In the genomic region with DNA sequence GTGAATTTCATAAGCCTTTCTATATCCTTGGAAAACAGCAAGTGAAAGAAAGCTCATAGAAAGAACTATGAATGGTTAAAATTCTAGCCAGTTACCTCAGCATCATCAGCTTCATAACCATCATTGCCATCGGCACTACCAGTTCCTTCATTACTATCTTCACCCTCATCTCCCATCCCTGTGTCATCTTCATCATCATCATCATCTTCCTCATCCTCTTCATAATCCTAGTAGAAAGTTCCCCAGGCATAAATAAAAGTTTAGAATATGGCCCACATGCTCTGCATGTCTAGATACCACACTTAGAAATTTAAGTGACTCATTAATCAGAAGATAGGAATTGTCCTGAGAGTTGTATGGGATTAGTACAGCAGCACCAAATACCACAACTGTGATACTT, we compare ENCODE assay signal across 22 cellular contexts. TPM values are rescaled to one million over a fixed set of nuclear protein-coding genes. Genes with fewer than 3 reads are reported as not detected.
"Had no signal": no experiment of that assay in that cellular context is flagged by ENCODE, and none has a peak within 500 bp of the region (broad histone marks: within the 10 kb centered on the region; RNA-seq: fewer than 3 reads in every experiment).

No MANE protein-coding gene starts in this region.

- H3K27ac ChIP-seq: adrenal gland, gastrocnemius medialis, heart left ventricle, left lung, right atrium auricular region had no signal

- H3K27me3 Mint-ChIP-seq: activated CD4-positive, alpha-beta memory T cell treated with anti-CD3 and anti-CD28 coated beads for 36 hours; activated naive CD4-positive, alpha-beta T cell treated with anti-CD3 and anti-CD28 coated beads, Interleukin-2, amount 50 U/mL, for 24 hours; progenitor cell of endocrine pancreas had no signal

- H3K9me3 Mint-ChIP-seq: activated CD4-positive, alpha-beta memory T cell treated with anti-CD3 and anti-CD28 coated beads for 36 hours; activated naive CD4-positive, alpha-beta T cell treated with anti-CD3 and anti-CD28 coated beads, Interleukin-2, amount 50 U/mL, for 24 hours had no signal

- H3K27ac Mint-ChIP-seq: activated CD4-positive, alpha-beta memory T cell treated with anti-CD3 and anti-CD28 coated beads for 36 hours; progenitor cell of endocrine pancreas had no signal

- DNase-seq: activated CD4-positive, alpha-beta memory T cell treated with anti-CD3 and anti-CD28 coated beads for 36 hours; activated effector memory CD4-positive, alpha-beta T cell treated with anti-CD3 and anti-CD28 coated beads, Interleukin-2, amount 50 U/mL, for 16 hours; activated T-cell treated with anti-CD3 and anti-CD28 coated beads, Interleukin-2, amount 50 U/mL, for 48 hours; adrenal gland; cerebellar nuclear complex; cortex of kidney; gastrocnemius medialis; heart left ventricle; left lung; occipital lobe; stimulated activated CD4-positive, alpha-beta T cell treated with anti-CD3 and anti-CD28 coated beads, Interleukin-12 subunit alpha, Interleukin-12 subunit beta, amount 100 ng/mL, for 4 hours; stimulated activated CD4-positive, alpha-beta T cell treated with anti-CD3 and anti-CD28 coated beads, Interleukin-1b, Interleukin-23, amount 100 ng/mL, for 48 hours; stimulated activated CD8-positive, alpha-beta memory T cell treated with anti-CD3 and anti-CD28 coated beads, Interleukin-4, amount 100 ng/mL, for 48 hours had no signal

- H3K4me3 Mint-ChIP-seq: activated CD4-positive, alpha-beta memory T cell treated with anti-CD3 and anti-CD28 coated beads for 36 hours; activated naive CD4-positive, alpha-beta T cell treated with anti-CD3 and anti-CD28 coated beads, Interleukin-2, amount 50 U/mL, for 24 hours had no signal

- ATAC-seq: esophagus mucosa, gastrocnemius medialis, heart left ventricle, left lung had no signal

- H3K4me3 ChIP-seq: adrenal gland, gastrocnemius medialis, heart left ventricle, left lung, right atrium auricular region had no signal

- H3K27me3 ChIP-seq: adrenal gland, gastrocnemius medialis, heart left ventricle, left lung, right atrium auricular region had no signal

- H3K4me1 ChIP-seq: adrenal gland, gastrocnemius medialis, heart left ventricle, left lung, right atrium auricular region had no signal

- H3K9me3 ChIP-seq: adrenal gland, gastrocnemius medialis, heart left ventricle, left lung, right atrium auricular region had no signal

RNA-seq across cellular contexts. Expression of a gene that starts 29.9 kb away (rescaled TPM):
- total RNA-seq: astrocyte, bronchial epithelial cell, esophagus mucosa, kidney epithelial cell, lung microvascular endothelial cell, myocyte, progenitor cell of endocrine pancreas had no signal
